In genomic region chr6:160930547-160931377, GRCh38 we compare ENCODE assay signal across 8 cellular contexts.
A peak's percentile ranks its signal among the peaks of the same experiment; 100 is the strongest.
DNase-seq lines count a peak whose midpoint lies in the region; ATAC-seq and TF ChIP-seq lines count a peak whose summit lies in the region.

No MANE protein-coding gene starts in this region.

- H3K27ac ChIP-seq in SK-N-MC (no peak overlapping the region), ovary (no peak overlapping the region), tibial artery (peak overlapping the region; percentile 34 to 62)

- peak overlapping the region; percentile 44 for H3K4me3 Mint-ChIP-seq in activated naive CD8-positive, alpha-beta T cell

- H3K27me3 ChIP-seq in ovary (no peaks in the 10 kb centered on the region), tibial artery (peaks cover 0 to 2% of the 10 kb centered on the region in 2 donors)

- H3K4me1 Mint-ChIP-seq in activated naive CD8-positive, alpha-beta T cell (ENCODE audit: low read depth) = peaks cover 5% of the 10 kb centered on the region

- peak; percentile 89 to 92 (median 91) for TF ChIP-seq CTCF in ovary (IDR thresholded peaks at IDR 0.05)
- peak; percentile 92 for TF ChIP-seq CTCF in tibial artery (IDR thresholded peaks at IDR 0.05)

- ATAC-seq in GM21360 (IDR thresholded peaks at IDR 0.05; ENCODE audit: unreplicated experiment) (peak; percentile 73), Right ventricle myocardium inferior (peak; percentile 89)

- no peaks in the 10 kb centered on the region for H3K36me3 Mint-ChIP-seq in activated naive CD8-positive, alpha-beta T cell

- peak overlapping the region; percentile 55; the same call in 1 of the 2 replicates for H3K4me3 ChIP-seq in SK-N-MC
- peak overlapping the region; percentile 68 for H3K4me3 ChIP-seq in ovary
- peak overlapping the region; percentile 51 to 58 for H3K4me3 ChIP-seq in tibial artery

- no peaks in the 10 kb centered on the region for H3K9me3 ChIP-seq in SK-N-MC (ENCODE audit: low read depth, low read length)
- no peaks in the 10 kb centered on the region for H3K9me3 ChIP-seq in ovary
- no peaks in the 10 kb centered on the region for H3K9me3 ChIP-seq in tibial artery

- TF ChIP-seq POLR2A in ovary (IDR thresholded peaks at IDR 0.05) = peak; percentile 23

- peak; percentile 75 for DNase-seq in COLO829 (ENCODE audit: low spot score)
- DNase-seq in HS-27A (ENCODE audit: low read depth) = peak; percentile 5
- peak; percentile 32 for DNase-seq in SK-N-MC (ENCODE audit: low read depth, low spot score)
- DNase-seq in Right ventricle myocardium inferior (ENCODE audit: missing footprints) = peak; percentile 82
- DNase-seq in ovary = peak; percentile 77 to 88 (median 84)
- DNase-seq in tibial artery = peak; percentile 60 to 87

- no peak overlapping the region for H3K27ac Mint-ChIP-seq in activated naive CD8-positive, alpha-beta T cell

- intact Hi-C loops in Right ventricle myocardium inferior (cut with DNase I) = loop anchor here (1.0 to 10.0 kb wide), 4 partner anchors 42 to 444 kb away; no protein-coding TSS in a partner anchor
- intact Hi-C loops in ovary (cut with DNase I) = loop anchor here (1.0 to 10.0 kb wide), 5 partner anchors 62 to 442 kb away; partner anchors contain the start of gene MAP3K4 (in 3 of the 4)
- intact Hi-C loops in tibial artery (cut with DNase I; ENCODE audit: low total_unique reads) = loop anchor here (2.0 to 5.0 kb wide), 2 partner anchors 60 to 442 kb away; partner anchors contain the start of gene MAP3K4

- no peak overlapping the region for H3K9ac ChIP-seq in SK-N-MC (ENCODE audit: insufficient read length)

- H3K4me1 ChIP-seq in ovary (ENCODE audit: insufficient read depth) (peaks cover 2% of the 10 kb centered on the region), tibial artery (peaks cover 0 to 17% (median 10%) of the 10 kb centered on the region in 4 donors)

- no peak for TF ChIP-seq EP300 in ovary (IDR thresholded peaks at IDR 0.05)

- 0 to 1% (median 1%) methylated on average over 34 to 50 of the region's 50 CpGs for WGBS in ovary, 3 donors

- peaks cover 26% of the 10 kb centered on the region for H3K27me3 Mint-ChIP-seq in activated naive CD8-positive, alpha-beta T cell

- no peaks in the 10 kb centered on the region for H3K36me3 ChIP-seq in SK-N-MC (ENCODE audit: insufficient read depth, low read length)
- H3K36me3 ChIP-seq in ovary = no peaks in the 10 kb centered on the region
- no peaks in the 10 kb centered on the region for H3K36me3 ChIP-seq in tibial artery

- no peaks in the 10 kb centered on the region for H3K9me3 Mint-ChIP-seq in activated naive CD8-positive, alpha-beta T cell (ENCODE audit: low read depth)

Comparison
In these comparisons a context has a peak if more than half of its experiments do, and no peak if none do; other contexts are left out.
1. DNase-seq: peak in every context shown above with its lines; median percentile 84 in ovary; 82 in Right ventricle myocardium inferior; 75 in COLO829; 74 in tibial artery; 32 in SK-N-MC; 5 in HS-27A.
2. H3K27ac ChIP-seq: peak in tibial artery (2 of 2); none in SK-N-MC (single experiment) and ovary (0 of 2).
3. Peak in every context shown above with its lines, with median percentiles within 50 percentile points of each other: H3K4me3 ChIP-seq.